Comparison of ENCODE assay signal across 16 cellular contexts in the genomic region with DNA sequence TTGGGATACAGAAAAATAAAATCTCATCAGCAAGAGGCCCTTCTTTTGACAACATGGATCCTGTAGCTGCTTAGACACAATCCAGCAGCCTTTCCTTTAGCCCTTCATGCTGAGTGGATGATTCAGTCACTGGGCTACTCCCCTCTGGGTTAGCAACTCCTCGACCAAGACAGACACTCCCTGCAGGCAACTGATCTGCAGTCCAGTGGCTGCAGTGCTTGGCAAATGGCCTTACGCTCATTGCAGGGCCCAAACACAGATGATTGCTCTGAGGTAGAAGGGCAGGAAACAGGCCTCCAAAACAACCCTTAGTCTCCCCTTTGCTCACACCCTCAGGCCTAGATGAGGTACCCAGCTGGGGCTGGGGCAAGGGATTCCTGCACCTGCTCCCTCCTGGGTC.
DNase-seq lines count a peak whose midpoint lies in the region; TF ChIP-seq lines count a peak whose summit lies in the region.
"Had no signal": no experiment of that assay in that cellular context is flagged by ENCODE, and none has a peak within 500 bp of the region (broad histone marks: within the 10 kb centered on the region; RNA-seq: fewer than 3 reads in every experiment).

No MANE protein-coding gene starts in this region.

- no peaks in the 10 kb centered on the region for H3K36me3 ChIP-seq in esophagus muscularis mucosa

- H3K27ac ChIP-seq in esophagus muscularis mucosa (replicated peaks in 1 of 4) = no peak overlapping the region
- H3K27ac ChIP-seq: 22Rv1, A549, C4-2B, GM23248 had no signal

- TF ChIP-seq EP300 in esophagus muscularis mucosa (IDR thresholded peaks at IDR 0.05) = no peak

- TF ChIP-seq POLR2A in esophagus muscularis mucosa (IDR thresholded peaks at IDR 0.05; ENCODE audit: low read depth) = no peak

- DNase-seq in NCI-H2227 (lab: John Stamatoyannopoulos, UW; ENCODE audit: unreplicated experiment) = peak; percentile 8
- DNase-seq in NCI-H2227 treated with DMSO at 0.1 percent for 48 hours (lab: John Stamatoyannopoulos, UW) = no peak
- peak; percentile 70 for DNase-seq in esophagus muscularis mucosa (ENCODE audit: extremely low spot score)
- peak; percentile 28 for DNase-seq in left kidney (ENCODE audit: low read depth, low spot score)
- DNase-seq in activated naive CD4-positive, alpha-beta T cell treated with anti-CD3 and anti-CD28 coated beads, Interleukin-2, amount 50 U/mL, for 16 hours = no peak
- DNase-seq in SHP77 (lab: John Stamatoyannopoulos, UW) = no peak
- DNase-seq in NCI-H748 treated with DMSO at 0.1 percent for 48 hours (lab: John Stamatoyannopoulos, UW) = no peak
- DNase-seq: AML-193; Caco-2; CD4-positive, alpha-beta T cell; GDM1; GM23248; H9 had no signal

- no peak overlapping the region for H3K4me3 ChIP-seq in esophagus muscularis mucosa
- H3K4me3 ChIP-seq: A549, GM23248 had no signal

- H3K4me1 ChIP-seq in esophagus muscularis mucosa = no peaks in the 10 kb centered on the region
- H3K4me1 ChIP-seq: A549, Caco-2 had no signal

- H3K9me3 ChIP-seq in esophagus muscularis mucosa = peaks cover 0 to 9% (median 4%) of the 10 kb centered on the region in 4 donors
- H3K9me3 ChIP-seq: A549 had no signal

- no CpG with 5 or more reads among the region's 2 CpGs for WGBS in esophagus muscularis mucosa

- H3K27me3 ChIP-seq in esophagus muscularis mucosa = peaks cover 0 to 12% (median 0%) of the 10 kb centered on the region in 4 donors

- TF ChIP-seq CTCF in esophagus muscularis mucosa (IDR thresholded peaks at IDR 0.05) = no peak

- intact Hi-C loops in esophagus muscularis mucosa (cut with DNase I) = no loop called here

Comparison
In these comparisons a context has a peak if more than half of its experiments do, and no peak if none do; other contexts are left out.
1. DNase-seq: peak in NCI-H2227 (single experiment), esophagus muscularis mucosa (single experiment) and left kidney (single experiment); none in NCI-H2227 treated with DMSO at 0.1 percent for 48 hours (single experiment), activated naive CD4-positive, alpha-beta T cell treated with anti-CD3 and anti-CD28 coated beads, Interleukin-2, amount 50 U/mL, for 16 hours (single experiment), SHP77 (0 of 2) and NCI-H748 treated with DMSO at 0.1 percent for 48 hours (single experiment).